ENCODE assay signal across 29 cellular contexts in genomic region chr6:3490622-3490980, GRCh38.
"Had no signal": no experiment of that assay in that cellular context is flagged by ENCODE, and none has a peak within 500 bp of the region (broad histone marks: within the 10 kb centered on the region; RNA-seq: fewer than 3 reads in every experiment).

No MANE protein-coding gene starts in this region.

- ATAC-seq: activated CD4-positive, alpha-beta T cell treated with anti-CD3 and anti-CD28 coated beads for 36 hours; activated CD4-positive, CD25-positive, alpha-beta regulatory T cell treated with anti-CD3 and anti-CD28 coated beads, Interleukin-2, amount 50 U/mL, for 24 hours; activated naive CD4-positive, alpha-beta T cell treated with anti-CD3 and anti-CD28 coated beads, Interleukin-2, amount 50 U/mL, for 72 hours; activated T-cell treated with anti-CD3 and anti-CD28 coated beads, Interleukin-2, amount 50 U/mL, for 4 hours; PC-3; WTC11 had no signal

- DNase-seq: activated CD4-positive, alpha-beta T cell treated with anti-CD3 and anti-CD28 coated beads for 36 hours; activated CD4-positive, alpha-beta T cell treated with anti-CD3 and anti-CD28 coated beads, Interleukin-2, amount 10 ng/mL, durations not matched to agents 7 days and 5 days; activated CD4-positive, alpha-beta T cell treated with anti-CD3 and anti-CD28 coated beads, Interleukin-2, amount 50 U/mL, for 48 hours; activated CD8-positive, alpha-beta memory T cell treated with anti-CD3 and anti-CD28 coated beads, Interleukin-2, amount 50 U/mL, for 4 hours; activated gamma-delta T cell treated with Interleukin-2 at 50 U/mL for 16 hours; activated naive CD4-positive, alpha-beta T cell treated with anti-CD3 and anti-CD28 coated beads for 36 hours; activated T-cell treated with anti-CD3 and anti-CD28 coated beads for 4 hours; activated T-cell treated with anti-CD3 and anti-CD28 coated beads, Interleukin-2, amount 50 U/mL, for 4 hours; adrenal gland; caudate nucleus; KBM-7; NCI-H1105; NCI-H1436; NCI-H1694; NCI-H2029 treated with DMSO at 0.1 percent for 48 hours; NCI-H2107; NCI-H2171; NCI-H510A; NCI-H748 treated with DMSO at 0.1 percent for 48 hours; NK-92 treated with Interleukin-12 subunit alpha and Interleukin-12 subunit beta, amount 100 ng/mL, for 24 hours; PC-3; Peyer's patch; RPMI8226; SHP77 treated with DMSO at 0.1 percent for 48 hours; SK-N-SH had no signal

- H3K4me3 ChIP-seq: adrenal gland, Peyer's patch, SJSA1 had no signal
